ENCODE assay signal across 8 cellular contexts in the genomic region with DNA sequence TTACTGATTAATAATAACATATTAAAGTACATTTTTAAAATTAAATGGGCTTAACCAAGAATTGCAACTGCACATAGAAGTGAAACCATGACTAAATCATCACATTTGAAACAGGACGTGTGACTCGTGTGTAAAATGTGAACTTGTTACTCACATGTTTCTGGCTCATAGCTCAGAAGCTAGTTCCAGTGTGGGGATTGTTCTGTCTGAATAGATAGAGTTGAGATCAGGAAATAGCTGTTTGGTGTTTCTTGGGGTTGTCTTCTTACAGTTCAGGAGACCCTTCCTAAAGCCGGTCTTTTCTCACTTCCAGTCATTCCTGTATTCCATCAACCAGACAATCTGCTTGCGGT.
DNase-seq lines count a peak whose midpoint lies in the region; ATAC-seq and TF ChIP-seq lines count a peak whose summit lies in the region.
"Not testable (repeated sequence)": the region's sequence is repeated elsewhere in the genome, so short reads cannot be mapped to it uniquely, and the experiment has no call there.

No MANE protein-coding gene starts in this region.

- TF ChIP-seq POLR2A in heart left ventricle (IDR thresholded peaks at IDR 0.05); suprapubic skin (IDR thresholded peaks at IDR 0.05): not testable (repeated sequence)

- in situ Hi-C loops in Panc1 (cut with HindIII; ENCODE audit: low pct_unique_long_range_greater_than_20kb, low sequenced_read_pairs) = not testable (repeated sequence)

- H3K4me1 ChIP-seq in CD8-positive, alpha-beta memory T cell (ENCODE audit: insufficient read depth, low read length) = peaks cover 22% of the 10 kb centered on the region
- H3K4me1 ChIP-seq in Panc1 (ENCODE audit: control insufficient read depth, insufficient read depth, low read length) = not testable (repeated sequence)
- peaks cover 0 to 35% (median 15%) of the 10 kb centered on the region in 12 donors for H3K4me1 ChIP-seq in heart left ventricle
- peaks cover 23 to 25% of the 10 kb centered on the region in 2 experiments for H3K4me1 ChIP-seq in neutrophil (ENCODE audit: control insufficient read depth in 1 of 2, insufficient read depth in 1 of 2, low read depth in 1 of 2, low read length in 1 of 2)
- H3K4me1 ChIP-seq in suprapubic skin = peaks cover 20% of the 10 kb centered on the region

- BruUV-seq in Panc1 (replicated peaks; lab: Mats Ljungman, UMichigan) = not testable (repeated sequence)

- POLR2A ChIA-PET in CD8-positive, alpha-beta memory T cell (lab: Charles Lee); Panc1 (lab: Charles Lee): not testable (repeated sequence)

- not testable (repeated sequence) for H3K27me3 ChIP-seq in CD8-positive, alpha-beta memory T cell (ENCODE audit: insufficient read depth, low read length, poor library complexity, severe bottlenecking); Panc1 (ENCODE audit: control insufficient read depth, insufficient read depth, low read length); heart left ventricle; neutrophil; suprapubic skin

- not testable (repeated sequence) for H3K9me3 Mint-ChIP-seq in CD8-positive, alpha-beta memory T cell; activated T-cell treated with anti-CD3 and anti-CD28 coated beads, Interleukin-2, amount 50 U/mL, for 72 hours

- not testable (repeated sequence) for DNase-seq in CD8-positive, alpha-beta memory T cell; Panc1 (ENCODE audit: low read depth, low spot score); heart left ventricle; suprapubic skin (ENCODE audit: low spot score in 2 of 2)
- peak; percentile 27 to 33 for DNase-seq in activated T-cell treated with anti-CD3 and anti-CD28 coated beads, Interleukin-2, amount 50 U/mL, for 72 hours
- peak; percentile 30 for DNase-seq in choroid plexus epithelial cell (ENCODE audit: low read depth)

- H3K27ac Mint-ChIP-seq in CD8-positive, alpha-beta memory T cell = peak overlapping the region in 5 of 8 donors; percentile 14 to 96 (median 51)
- H3K27ac Mint-ChIP-seq in activated T-cell treated with anti-CD3 and anti-CD28 coated beads, Interleukin-2, amount 50 U/mL, for 72 hours = peak overlapping the region; percentile 87

- not testable (repeated sequence) for H3K9me3 ChIP-seq in CD8-positive, alpha-beta memory T cell (ENCODE audit: low read length); Panc1 (ENCODE audit: control insufficient read depth, insufficient read depth, low read depth, low read length); heart left ventricle; neutrophil; suprapubic skin

- H3K4me1 Mint-ChIP-seq in CD8-positive, alpha-beta memory T cell = peaks cover 54 to 74% (median 58%) of the 10 kb centered on the region in 3 donors
- peaks cover 69% of the 10 kb centered on the region for H3K4me1 Mint-ChIP-seq in activated T-cell treated with anti-CD3 and anti-CD28 coated beads, Interleukin-2, amount 50 U/mL, for 72 hours (ENCODE audit: low read depth)

- TF ChIP-seq CTCF in Panc1 (IDR thresholded peaks at IDR 0.05) = peak; percentile 28; the same call in 1 of the 2 replicates
- TF ChIP-seq CTCF in choroid plexus epithelial cell (conservative IDR thresholded peaks at IDR 0.05; ENCODE audit: low read depth, low read length); heart left ventricle (IDR thresholded peaks at IDR 0.05); neutrophil (IDR thresholded peaks at IDR 0.05); suprapubic skin (IDR thresholded peaks at IDR 0.05): not testable (repeated sequence)

- H3K4me3 ChIP-seq in CD8-positive, alpha-beta memory T cell (ENCODE audit: low read length); Panc1 (ENCODE audit: low read depth in 2 of 2, low read length in 2 of 2); choroid plexus epithelial cell (ENCODE audit: low read depth, low read length); heart left ventricle; neutrophil (ENCODE audit: low read depth in 1 of 2, low read length in 1 of 2); suprapubic skin: not testable (repeated sequence)

- 38 to 45% (median 42%) methylated on average over 4 of the region's 4 CpGs for WGBS in heart left ventricle, 4 donors
- WGBS in suprapubic skin = 12% methylated on average over 3 of the region's 4 CpGs

- intact Hi-C loops in Panc1 (cut with micrococcal nuclease; ENCODE audit: unreplicated experiment) = not testable (repeated sequence)
- intact Hi-C loops in heart left ventricle (cut with DNase I) = loop anchor here in 6 of 10 donors (5.0 to 10.0 kb wide), 3 partner anchors 62 to 142 kb away; no protein-coding TSS in a partner anchor

- H3K36me3 ChIP-seq in CD8-positive, alpha-beta memory T cell (ENCODE audit: insufficient read depth, low read length); Panc1 (ENCODE audit: control insufficient read depth, insufficient read depth, low read length); suprapubic skin: not testable (repeated sequence)
- peaks cover 0 to 19% (median 0%) of the 10 kb centered on the region in 9 donors for H3K36me3 ChIP-seq in heart left ventricle
- H3K36me3 ChIP-seq in neutrophil = peaks cover 43% of the 10 kb centered on the region

- TF ChIP-seq EP300 in suprapubic skin (IDR thresholded peaks at IDR 0.05) = not testable (repeated sequence)

- not testable (repeated sequence) for H3K27ac ChIP-seq in CD8-positive, alpha-beta memory T cell (ENCODE audit: low read depth, low read length); Panc1 (ENCODE audit: low read length)
- peak overlapping the region in 8 of 12 donors; percentile 14 to 68 (median 51) for H3K27ac ChIP-seq in heart left ventricle
- peak overlapping the region; percentile 63 for H3K27ac ChIP-seq in neutrophil
- H3K27ac ChIP-seq in suprapubic skin = peak overlapping the region; percentile 56

- H3K4me3 Mint-ChIP-seq in CD8-positive, alpha-beta memory T cell = peak overlapping the region in 1 of 7 donors; percentile 19
- H3K4me3 Mint-ChIP-seq in activated T-cell treated with anti-CD3 and anti-CD28 coated beads, Interleukin-2, amount 50 U/mL, for 72 hours = peak overlapping the region; percentile 48 to 72

- ATAC-seq in GM21723 (IDR thresholded peaks at IDR 0.05; ENCODE audit: unreplicated experiment) (peak; percentile 48), heart left ventricle (peak in 2 of 4 donors; percentile 28 to 51)
- ATAC-seq in Panc1 = not testable (repeated sequence)
- ATAC-seq in activated T-cell treated with anti-CD3 and anti-CD28 coated beads, Interleukin-2, amount 50 U/mL, for 72 hours (replicated peaks in 1 of 2) = peak; percentile 85 to 87

- CTCF ChIA-PET in CD8-positive, alpha-beta memory T cell (lab: Charles Lee) = interaction anchor here (0.7 kb wide), 1 partner anchor 92 kb away, joined by 3 read pairs; no protein-coding TSS in a partner anchor
- CTCF ChIA-PET in Panc1 (lab: Charles Lee) = interaction anchor here (0.7 to 1.1 kb wide), 2 partner anchors 149 to 200 kb away, joined by 3 read pairs; no protein-coding TSS in a partner anchor

- peaks cover 5 to 72% (median 17%) of the 10 kb centered on the region in 3 donors for H3K36me3 Mint-ChIP-seq in CD8-positive, alpha-beta memory T cell
- H3K36me3 Mint-ChIP-seq in activated T-cell treated with anti-CD3 and anti-CD28 coated beads, Interleukin-2, amount 50 U/mL, for 72 hours (ENCODE audit: insufficient read depth in 2 of 2) = peaks cover 10 to 28% of the 10 kb centered on the region in 2 donors

- H3K27me3 Mint-ChIP-seq in CD8-positive, alpha-beta memory T cell; activated T-cell treated with anti-CD3 and anti-CD28 coated beads, Interleukin-2, amount 50 U/mL, for 72 hours (ENCODE audit: low read depth): not testable (repeated sequence)
